13 cellular contexts compared by ENCODE assay signal in genomic region chr6:165511807-165512206, GRCh38.
DNase-seq lines count a peak whose midpoint lies in the region; ATAC-seq lines count a peak whose summit lies in the region.
"Had no signal": no experiment of that assay in that cellular context is flagged by ENCODE, and none has a peak within 500 bp of the region (broad histone marks: within the 10 kb centered on the region; RNA-seq: fewer than 3 reads in every experiment).

No MANE protein-coding gene starts in this region.

- no peak overlapping the region for H3K4me3 Mint-ChIP-seq in immature natural killer cell

- H3K9me3 Mint-ChIP-seq in immature natural killer cell: peaks cover 0 to 10% (median 4%) of the 10 kb centered on the region in 6 donors

- peaks cover 0 to 1% of the 10 kb centered on the region in 2 donors for H3K4me1 Mint-ChIP-seq in immature natural killer cell

- H3K27ac Mint-ChIP-seq in immature natural killer cell: no peak overlapping the region

- H3K27me3 Mint-ChIP-seq in immature natural killer cell (ENCODE audit: low read depth in 3 of 3): peaks cover 0 to 1% (median 0%) of the 10 kb centered on the region in 3 donors

- no peak for DNase-seq in NCI-H2081 treated with DMSO at 0.1 percent for 48 hours (lab: John Stamatoyannopoulos, UW)
- no peak for DNase-seq in immature natural killer cell
- DNase-seq in activated gamma-delta T cell treated with Interleukin-2 at 50 U/mL for 16 hours: no peak
- no peak for DNase-seq in dermis blood vessel endothelial cell
- DNase-seq: brain microvascular endothelial cell; IMR-90; mesenchymal stem cell; pancreas; stimulated activated CD4-positive, alpha-beta T cell treated with anti-CD3 and anti-CD28 coated beads, Interleukin-2, amount 100 ng/mL, for 48 hours had no signal

- peak; percentile 97 for ATAC-seq in GM18498 (IDR thresholded peaks at IDR 0.05; ENCODE audit: unreplicated experiment)
- peak; percentile 98 for ATAC-seq in GM19395 (IDR thresholded peaks at IDR 0.05; ENCODE audit: unreplicated experiment)
- peak; percentile 89 for ATAC-seq in HG02759 (IDR thresholded peaks at IDR 0.05; ENCODE audit: unreplicated experiment)
- ATAC-seq in HG03439 (IDR thresholded peaks at IDR 0.05; ENCODE audit: unreplicated experiment): peak; percentile 90
- ATAC-seq: pancreas had no signal

- H3K36me3 Mint-ChIP-seq in immature natural killer cell: no peaks in the 10 kb centered on the region
